2 cellular contexts compared by ENCODE assay signal in the genomic region with DNA sequence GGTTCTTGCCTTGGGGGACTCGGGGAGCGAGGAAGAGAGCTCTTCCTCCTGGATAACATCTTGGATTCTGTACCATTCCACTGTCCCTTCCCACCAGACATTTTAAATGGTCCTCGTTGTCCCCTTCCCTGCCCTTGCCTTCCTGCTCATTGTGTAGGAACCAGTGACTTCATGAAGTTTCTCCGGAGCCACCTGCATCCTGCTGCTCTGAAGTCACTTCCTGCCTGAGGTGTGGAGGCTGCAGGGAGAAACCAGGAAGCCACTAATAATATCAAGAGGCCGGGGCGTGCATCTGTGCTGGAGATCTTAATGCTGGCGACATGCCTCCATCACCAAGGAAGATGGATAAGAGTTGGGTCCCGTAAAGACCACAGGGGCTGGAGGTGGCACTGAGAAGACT.
A peak's percentile ranks its signal among the peaks of the same experiment; 100 is the strongest.
TF ChIP-seq lines count a peak whose summit lies in the region.

No MANE protein-coding gene starts in this region.

TF ChIP-seq in liver, 16 proteins besides CTCF, POLR2A, EP300 and RAD21:
- TF ChIP-seq GABPA (IDR thresholded peaks at IDR 0.05 in 1 of 2, conservative IDR thresholded peaks at IDR 0.05 in 1 of 2) = peak in 1 of 2 donors; percentile 55
- no peak for TF ChIP-seq ZBTB33 (IDR thresholded peaks at IDR 0.05)
- TF ChIP-seq JUND (IDR thresholded peaks at IDR 0.05) = no peak
- no peak for TF ChIP-seq HNF4A (conservative IDR thresholded peaks at IDR 0.05)
- TF ChIP-seq YY1 (IDR thresholded peaks at IDR 0.05) = peak; percentile 15

TF ChIP-seq in HepG2, 621 proteins besides CTCF, POLR2A, EP300 and RAD21:
- no peak for TF ChIP-seq SMC3 (IDR thresholded peaks at IDR 0.05; ENCODE audit: low read length)
- TF ChIP-seq, protein P1, sequence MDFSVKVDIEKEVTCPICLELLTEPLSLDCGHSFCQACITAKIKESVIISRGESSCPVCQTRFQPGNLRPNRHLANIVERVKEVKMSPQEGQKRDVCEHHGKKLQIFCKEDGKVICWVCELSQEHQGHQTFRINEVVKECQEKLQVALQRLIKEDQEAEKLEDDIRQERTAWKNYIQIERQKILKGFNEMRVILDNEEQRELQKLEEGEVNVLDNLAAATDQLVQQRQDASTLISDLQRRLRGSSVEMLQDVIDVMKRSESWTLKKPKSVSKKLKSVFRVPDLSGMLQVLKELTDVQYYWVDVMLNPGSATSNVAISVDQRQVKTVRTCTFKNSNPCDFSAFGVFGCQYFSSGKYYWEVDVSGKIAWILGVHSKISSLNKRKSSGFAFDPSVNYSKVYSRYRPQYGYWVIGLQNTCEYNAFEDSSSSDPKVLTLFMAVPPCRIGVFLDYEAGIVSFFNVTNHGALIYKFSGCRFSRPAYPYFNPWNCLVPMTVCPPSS (IDR thresholded peaks at IDR 0.05) = no peak
TF ChIP-seq in HepG2: peak in this region for 0.
